In the genomic region with DNA sequence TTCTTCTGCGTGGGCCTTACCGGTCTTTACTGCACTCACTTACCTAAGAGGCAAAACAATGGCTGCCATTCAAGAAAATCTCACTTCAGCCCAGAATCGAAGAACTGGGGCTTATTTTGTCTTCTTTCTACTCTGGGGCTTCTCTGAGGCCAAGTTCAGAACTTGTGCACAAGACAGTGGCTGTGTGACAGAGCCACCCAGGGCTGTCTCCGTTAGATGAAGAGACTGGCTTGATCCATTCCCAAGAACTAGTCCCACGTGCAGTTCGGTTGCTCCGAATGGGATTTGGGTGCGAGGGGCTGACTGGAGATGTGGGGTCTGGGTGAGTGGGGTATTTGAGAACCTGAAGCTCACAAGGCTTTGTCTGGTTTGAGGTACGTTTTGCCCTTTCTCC, we compare ENCODE assay signal across 8 cellular contexts. TPM values are rescaled to one million over a fixed set of nuclear protein-coding genes. Genes with fewer than 3 reads are reported as not detected.
DNase-seq lines count a peak whose midpoint lies in the region; ATAC-seq and TF ChIP-seq lines count a peak whose summit lies in the region.

No MANE protein-coding gene starts in this region.

- H3K36me3 ChIP-seq in GM06990 (ENCODE audit: control insufficient read depth, insufficient read depth, low read length) (no peaks in the 10 kb centered on the region), tibial nerve (no peaks in the 10 kb centered on the region)

- H3K4me3 ChIP-seq in GM06990 (replicated peaks; ENCODE audit: low read depth, low read length) (peak overlapping the region; percentile 93), LNCaP clone FGC (ENCODE audit: low read depth, low read length) (peak overlapping the region; percentile 67; the same call in 1 of the 2 replicates), tibial nerve (peak overlapping the region; percentile 75 to 96 (median 84))

- peaks cover 2% of the 10 kb centered on the region for H3K36me3 Mint-ChIP-seq in chondrocyte (ENCODE audit: low read depth)
- no peaks in the 10 kb centered on the region for H3K36me3 Mint-ChIP-seq in memory B cell

- ATAC-seq in memory B cell (ENCODE audit: low read depth) = no peak
- ATAC-seq in GM19452 (IDR thresholded peaks at IDR 0.05; ENCODE audit: unreplicated experiment) = no peak
- ATAC-seq in omental fat pad (ENCODE audit: low FRiP score) = no peak

- H3K4me1 ChIP-seq in tibial nerve = peaks cover 0 to 45% (median 14%) of the 10 kb centered on the region in 4 donors

- no peak for TF ChIP-seq CTCF in GM06990 (IDR thresholded peaks at IDR 0.05; ENCODE audit: insufficient read depth, low read length, poor library complexity, severe bottlenecking)
- no peak for TF ChIP-seq CTCF in LNCaP clone FGC (IDR thresholded peaks at IDR 0.05; ENCODE audit: control insufficient read depth, extremely low read depth, insufficient read depth)
- TF ChIP-seq CTCF in chondrocyte (IDR thresholded peaks at IDR 0.05) = no peak
- TF ChIP-seq CTCF in tibial nerve (IDR thresholded peaks at IDR 0.05) = no peak
- no peak for TF ChIP-seq CTCF in omental fat pad (IDR thresholded peaks at IDR 0.05)

- H3K27ac Mint-ChIP-seq in chondrocyte (ENCODE audit: unreplicated experiment) = peak overlapping the region; percentile 85
- H3K27ac Mint-ChIP-seq in memory B cell = peak overlapping the region; percentile 90

- H3K27me3 ChIP-seq in GM06990 (replicated peaks; ENCODE audit: control insufficient read depth, insufficient read depth, low read length) = no peaks in the 10 kb centered on the region
- H3K27me3 ChIP-seq in tibial nerve = no peaks in the 10 kb centered on the region

- no peaks in the 10 kb centered on the region for H3K9me3 ChIP-seq in tibial nerve

- 8 to 14% methylated on average over 9 of the region's 9 CpGs for WGBS in tibial nerve, 2 donors

- H3K27me3 Mint-ChIP-seq in chondrocyte (ENCODE audit: low read depth) = no peaks in the 10 kb centered on the region
- H3K27me3 Mint-ChIP-seq in memory B cell = no peaks in the 10 kb centered on the region

- TF ChIP-seq EP300 in tibial nerve (IDR thresholded peaks at IDR 0.05) = no peak

- H3K4me1 Mint-ChIP-seq in chondrocyte (ENCODE audit: low read depth) (peaks cover 51% of the 10 kb centered on the region), memory B cell (peaks cover 17% of the 10 kb centered on the region)

- H3K9me3 Mint-ChIP-seq in chondrocyte (ENCODE audit: low read depth) (no peaks in the 10 kb centered on the region), memory B cell (no peaks in the 10 kb centered on the region)

- DNase-seq in GM06990 (ENCODE audit: extremely low read depth, insufficient read length) (no peak), LNCaP clone FGC (ENCODE audit: low read depth) (no peak), chondrocyte (ENCODE audit: low spot score) (no peak), memory B cell (ENCODE audit: low spot score in 2 of 2) (no peak), tibial nerve (ENCODE audit: low spot score in 2 of 2) (peak in 1 of 2 donors; percentile 21), ecto neural progenitor cell (ENCODE audit: low spot score) (no peak), omental fat pad (ENCODE audit: low spot score) (no peak)

- H3K4me3 Mint-ChIP-seq in chondrocyte (ENCODE audit: unreplicated experiment) (peak overlapping the region; percentile 79), memory B cell (peak overlapping the region; percentile 87)

- TF ChIP-seq POLR2A in tibial nerve (IDR thresholded peaks at IDR 0.05) = no peak

- peak overlapping the region; percentile 86 to 98 (median 98) for H3K27ac ChIP-seq in tibial nerve

RNA-seq across cellular contexts. Expression of gene TCF12, which starts 0.8 kb away (rescaled TPM):
- total RNA-seq in chondrocyte = 106 to 154 TPM (median 110 TPM) in 3 replicates
- 100 to 1,000 TPM; 117 to 181 (median 174) TPM for total RNA-seq in tibial nerve
- 100 to 1,000 TPM in 2 of 4 donors, 10 to 100 TPM in 2; 93.9 to 165 (median 111) TPM for total RNA-seq in omental fat pad
